Comparison of ENCODE assay signal across 11 cellular contexts in the genomic region with DNA sequence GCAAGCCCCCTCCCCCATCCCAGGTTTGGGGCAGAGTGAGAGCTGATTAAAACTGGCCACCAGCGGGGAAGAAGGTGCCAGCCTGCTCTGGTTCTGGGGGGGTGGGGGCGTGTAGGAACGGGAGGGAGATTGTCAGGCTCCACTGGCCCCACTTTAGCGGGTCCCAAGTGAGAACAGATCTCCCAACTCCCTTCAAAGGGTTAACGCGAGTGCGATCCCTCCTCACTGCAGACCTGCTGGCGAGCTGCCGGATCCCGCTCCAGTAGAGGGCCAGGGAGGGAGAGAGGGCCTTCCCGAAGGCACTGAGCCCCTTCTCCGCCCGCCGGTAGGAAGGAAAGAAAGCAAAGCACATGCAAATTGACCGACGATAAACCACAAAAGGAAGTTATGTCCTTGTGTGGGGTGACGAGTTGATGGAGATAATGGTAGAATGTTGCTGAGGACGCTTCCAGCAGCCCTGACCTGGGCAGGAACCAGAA. TPM values are rescaled to one million over a fixed set of nuclear protein-coding genes. Genes with fewer than 3 reads are reported as not detected.
DNase-seq lines count a peak whose midpoint lies in the region; ATAC-seq, FAIRE-seq and TF ChIP-seq lines count a peak whose summit lies in the region.
"Had no signal": no experiment of that assay in that cellular context is flagged by ENCODE, and none has a peak within 500 bp of the region (broad histone marks: within the 10 kb centered on the region; RNA-seq: fewer than 3 reads in every experiment).

No MANE protein-coding gene starts in this region.

- H3K27me3 Mint-ChIP-seq in stimulated activated naive CD8-positive, alpha-beta T cell treated with anti-CD3 and anti-CD28 coated beads, Interleukin-15, Interleukin-2, amounts not matched to agents 100 ng/mL and 50 ng/mL, for 24 hours = peaks cover 64% of the 10 kb centered on the region

- no peaks in the 10 kb centered on the region for H3K9me2 ChIP-seq in Karpas-422 (replicated peaks; ENCODE audit: insufficient read depth, low read length)

- no peaks in the 10 kb centered on the region for H4K20me1 ChIP-seq in Karpas-422 (ENCODE audit: insufficient read depth, low read depth, low read length)

- peaks cover 11% of the 10 kb centered on the region for H3K4me1 Mint-ChIP-seq in stimulated activated naive CD8-positive, alpha-beta T cell treated with anti-CD3 and anti-CD28 coated beads, Interleukin-15, Interleukin-2, amounts not matched to agents 100 ng/mL and 50 ng/mL, for 24 hours (ENCODE audit: low read depth)

- H3K4me3 Mint-ChIP-seq in stimulated activated naive CD8-positive, alpha-beta T cell treated with anti-CD3 and anti-CD28 coated beads, Interleukin-15, Interleukin-2, amounts not matched to agents 100 ng/mL and 50 ng/mL, for 24 hours = peak overlapping the region; percentile 75

- H3K9me3 ChIP-seq in Karpas-422 (ENCODE audit: low read length) = no peaks in the 10 kb centered on the region
- H3K9me3 ChIP-seq: uterus had no signal

- no peak for DNase-seq in stimulated activated naive CD8-positive, alpha-beta T cell treated with anti-CD3 and anti-CD28 coated beads, Interleukin-15, Interleukin-2, amounts not matched to agents 100 U/mL and 50 U/mL, for 24 hours
- DNase-seq in coronary artery (ENCODE audit: low spot score) = no peak
- DNase-seq in midbrain (lab: John Stamatoyannopoulos, UW) = peak; percentile 34
- no peak for DNase-seq in amniotic stem cell (lab: John Stamatoyannopoulos, UW)
- DNase-seq in RCC 7860 (ENCODE audit: low spot score) = no peak
- DNase-seq in Karpas-422 = no peak
- DNase-seq: PC-9, small intestine, uterus had no signal

- H3K27ac Mint-ChIP-seq in stimulated activated naive CD8-positive, alpha-beta T cell treated with anti-CD3 and anti-CD28 coated beads, Interleukin-15, Interleukin-2, amounts not matched to agents 100 ng/mL and 50 ng/mL, for 24 hours = no peak overlapping the region

- H3K27me3 ChIP-seq in Karpas-422 (ENCODE audit: low read length) = no peaks in the 10 kb centered on the region

- H3K27ac ChIP-seq in coronary artery = no peak overlapping the region
- H3K27ac ChIP-seq in Karpas-422 (ENCODE audit: low read length) = no peak overlapping the region
- H3K27ac ChIP-seq: PC-9, uterus had no signal

- H2AFZ ChIP-seq in Karpas-422 (ENCODE audit: low read length) = no peak overlapping the region
- H2AFZ ChIP-seq: PC-9 had no signal

- no peaks in the 10 kb centered on the region for H3K36me3 Mint-ChIP-seq in stimulated activated naive CD8-positive, alpha-beta T cell treated with anti-CD3 and anti-CD28 coated beads, Interleukin-15, Interleukin-2, amounts not matched to agents 100 ng/mL and 50 ng/mL, for 24 hours (ENCODE audit: low read depth)

- no peaks in the 10 kb centered on the region for H3K9me3 Mint-ChIP-seq in stimulated activated naive CD8-positive, alpha-beta T cell treated with anti-CD3 and anti-CD28 coated beads, Interleukin-15, Interleukin-2, amounts not matched to agents 100 ng/mL and 50 ng/mL, for 24 hours

- no peaks in the 10 kb centered on the region for H3K79me2 ChIP-seq in Karpas-422 (ENCODE audit: low read length)

- no peaks in the 10 kb centered on the region for H3K4me1 ChIP-seq in Karpas-422 (ENCODE audit: low read length)

- FAIRE-seq in RCC 7860 (lab: Jason Lieb, UNC) = no peak
- FAIRE-seq: small intestine had no signal

- H3K36me3 ChIP-seq in Karpas-422 (ENCODE audit: insufficient read depth, low read length) = no peaks in the 10 kb centered on the region
- H3K36me3 ChIP-seq: uterus had no signal

- TF ChIP-seq CTCF in coronary artery (IDR thresholded peaks at IDR 0.05) = no peak

- ATAC-seq in stimulated activated naive CD8-positive, alpha-beta T cell treated with anti-CD3 and anti-CD28 coated beads, Interleukin-15, Interleukin-2, amounts not matched to agents 100 U/mL and 50 U/mL, for 24 hours = no peak
- ATAC-seq in GM21367 (IDR thresholded peaks at IDR 0.05; ENCODE audit: unreplicated experiment) = no peak

- H3K9ac ChIP-seq in Karpas-422 (ENCODE audit: low read length) = no peak overlapping the region

- H3K4me2 ChIP-seq in Karpas-422 (ENCODE audit: low read depth, low read length, poor library complexity, severe bottlenecking) = no peak overlapping the region
- H3K4me2 ChIP-seq: PC-9 had no signal

- H3K4me3 ChIP-seq in coronary artery (peak overlapping the region; percentile 71), Karpas-422 (ENCODE audit: low read length) (no peak overlapping the region)
- H3K4me3 ChIP-seq: PC-9, uterus had no signal

RNA-seq across cellular contexts. Expression of a gene that starts 1.3 kb away (rescaled TPM):
- not detected in 2 replicates for total RNA-seq in Karpas-422 (2014; rRNA removed; shearing (Covaris generic); ENCODE audit: low replicate concordance)
- total RNA-seq: PC-9 had no signal
